In genomic region chr9:79691496-79691895, GRCh38 we compare ENCODE assay signal across 24 cellular contexts.
"Had no signal": no experiment of that assay in that cellular context is flagged by ENCODE, and none has a peak within 500 bp of the region (broad histone marks: within the 10 kb centered on the region; RNA-seq: fewer than 3 reads in every experiment).

No MANE protein-coding gene starts in this region.

- H3K79me2 ChIP-seq: hepatocyte had no signal

- H3K4me3 Mint-ChIP-seq: endodermal cell; memory B cell; natural killer cell treated with Interleukin-12 subunit alpha and Interleukin-12 subunit beta and Interleukin-15 and Interleukin-18, amount 100 ng/mL, for 72 hours had no signal

- H3K27ac ChIP-seq: colonic mucosa, hepatocyte, left ventricle myocardium inferior, lower lobe of right lung, pancreas, tibial artery, upper lobe of right lung had no signal

- H3K4me3 ChIP-seq: colonic mucosa, hepatocyte, left ventricle myocardium inferior, lower lobe of right lung, pancreas, tibial artery, upper lobe of right lung had no signal

- H3K4me2 ChIP-seq: hepatocyte had no signal

- H3K9me3 Mint-ChIP-seq: endodermal cell, memory B cell had no signal

- H3K27me3 ChIP-seq: colonic mucosa, hepatocyte, pancreas, tibial artery, upper lobe of right lung had no signal

- H2AFZ ChIP-seq: hepatocyte had no signal

- DNase-seq: colonic mucosa; effector CD4-positive, alpha-beta T cell; endodermal cell; erythroblast; foreskin melanocyte; head of caudate nucleus; kidney; left cardiac atrium; left ventricle myocardium inferior; lower lobe of right lung; midbrain; occipital lobe; pancreas; right cardiac atrium; small intestine; stimulated activated CD4-positive, alpha-beta T cell treated with anti-CD3 and anti-CD28 coated beads, Interleukin-12 subunit alpha, Interleukin-12 subunit beta, amount 100 ng/mL, for 4 hours; stimulated activated CD4-positive, alpha-beta T cell treated with anti-CD3 and anti-CD28 coated beads, Interleukin-2, amount 100 ng/mL, for 48 hours; stimulated activated naive CD8-positive, alpha-beta T cell treated with anti-CD3 and anti-CD28 coated beads, Interleukin-15, Interleukin-2, amounts not matched to agents 100 U/mL and 50 U/mL, for 24 hours; tibial artery; upper lobe of right lung had no signal

- H3K27me3 Mint-ChIP-seq: memory B cell; natural killer cell treated with Interleukin-12 subunit alpha and Interleukin-12 subunit beta and Interleukin-15 and Interleukin-18, amount 100 ng/mL, for 72 hours had no signal

- H3K36me3 Mint-ChIP-seq: natural killer cell treated with Interleukin-12 subunit alpha and Interleukin-12 subunit beta and Interleukin-15 and Interleukin-18, amount 100 ng/mL, for 72 hours had no signal

- H3K36me3 ChIP-seq: colonic mucosa, left ventricle myocardium inferior, lower lobe of right lung, pancreas, tibial artery, upper lobe of right lung had no signal

- ATAC-seq: left cardiac atrium; lower lobe of right lung; natural killer cell treated with Interleukin-12 subunit alpha and Interleukin-12 subunit beta and Interleukin-15 and Interleukin-18, amount 100 ng/mL, for 72 hours; pancreas; right cardiac atrium; stimulated activated naive CD8-positive, alpha-beta T cell treated with anti-CD3 and anti-CD28 coated beads, Interleukin-15, Interleukin-2, amounts not matched to agents 100 U/mL and 50 U/mL, for 24 hours; upper lobe of right lung had no signal

- H3K27ac Mint-ChIP-seq: natural killer cell treated with Interleukin-12 subunit alpha and Interleukin-12 subunit beta and Interleukin-15 and Interleukin-18, amount 100 ng/mL, for 72 hours; progenitor cell of endocrine pancreas had no signal

- H3K4me1 ChIP-seq: colonic mucosa, lower lobe of right lung, pancreas, upper lobe of right lung had no signal
